Comparison of ENCODE assay signal across 16 cellular contexts in genomic region chr9:98640394-98640793, GRCh38.
A peak's percentile ranks its signal among the peaks of the same experiment; 100 is the strongest.
DNase-seq lines count a peak whose midpoint lies in the region; ATAC-seq, FAIRE-seq and TF ChIP-seq lines count a peak whose summit lies in the region.
"Had no signal": no experiment of that assay in that cellular context is flagged by ENCODE, and none has a peak within 500 bp of the region (broad histone marks: within the 10 kb centered on the region; RNA-seq: fewer than 3 reads in every experiment).

No MANE protein-coding gene starts in this region.

- peaks cover 28% of the 10 kb centered on the region for H3K27me3 ChIP-seq in AG04450 (ENCODE audit: control insufficient read depth, insufficient read depth, low read length)
- H3K27me3 ChIP-seq in K562 (ENCODE audit: control insufficient read depth in 2 of 2, insufficient read depth in 2 of 2, low read length in 2 of 2), result peaks cover 6 to 24% of the 10 kb centered on the region in 2 experiments; a peak in 3 of 5 replicates

- in situ Hi-C loops in K562 (cut with MboI), result no loop called here

- no peak for TF ChIP-seq EP300 in K562 (IDR thresholded peaks at IDR 0.05; ENCODE audit: low read length)

- TF ChIP-seq CTCF in AG04450 (IDR thresholded peaks at IDR 0.05; ENCODE audit: low read depth, low read length) (0 out of 2 replicates have a peak, but pooled peaks have one; percentile 8), K562 (IDR thresholded peaks at IDR 0.05 in 2 of 3, conservative IDR thresholded peaks at IDR 0.05 in 1 of 3; ENCODE audit: insufficient read depth in 2 of 3, low read depth in 1 of 3, low read length in 3 of 3) (no peak)

- WGBS in K562 (ENCODE audit: insufficient coverage, low coverage, missing lambda C conversion rate), result 7% methylated on average over 3 of the region's 3 CpGs

- H3K27ac ChIP-seq in AG04450 (ENCODE audit: low read depth, low read length), result no peak overlapping the region
- no peak overlapping the region for H3K27ac ChIP-seq in K562 (ENCODE audit: extremely low read depth, low read depth, low read length)
- H3K27ac ChIP-seq: C4-2B had no signal

- peaks cover 0 to 13% of the 10 kb centered on the region in 2 experiments; a peak in 2 of 5 replicates for H3K4me1 ChIP-seq in K562 (replicated peaks in 1 of 2; ENCODE audit: control insufficient read depth in 2 of 2, insufficient read depth in 2 of 2, low read length in 2 of 2)

- no peak for TF ChIP-seq POLR2A in K562 (conservative IDR thresholded peaks at IDR 0.05)

- no peak overlapping the region for H3K4me2 ChIP-seq in K562 (ENCODE audit: insufficient read depth, low read length)

- FAIRE-seq in K562 (lab: Jason Lieb, UNC), result no peak
- FAIRE-seq: HTR-8/SVneo had no signal

- H3K9me3 ChIP-seq in AG04450 (ENCODE audit: control insufficient read depth, insufficient read depth, low read length) (no peaks in the 10 kb centered on the region; the same call in 1 of the 2 replicates), K562 (replicated peaks; ENCODE audit: control insufficient read depth, insufficient read depth, low read depth, low read length) (no peaks in the 10 kb centered on the region)

- no peak overlapping the region for H3K9ac ChIP-seq in K562 (ENCODE audit: insufficient read depth in 1 of 2, low read depth in 2 of 2, low read length in 2 of 2)

- no peaks in the 10 kb centered on the region for H4K20me1 ChIP-seq in K562 (replicated peaks; ENCODE audit: control insufficient read depth, insufficient read depth, low read length)

- intact Hi-C loops in K562 (cut with micrococcal nuclease), result no loop called here

- no peaks in the 10 kb centered on the region for H3K36me3 ChIP-seq in K562 (ENCODE audit: control insufficient read depth, insufficient read depth, low read length)

- H3K79me2 ChIP-seq in K562 (ENCODE audit: control insufficient read depth, insufficient read depth, low read length), result no peaks in the 10 kb centered on the region

- no peak for TF ChIP-seq RAD21 in K562 (CRISPR knock-in tag; conservative IDR thresholded peaks at IDR 0.05 in 1 of 2, IDR thresholded peaks at IDR 0.05 in 1 of 2)

- CTCF ChIA-PET in AG04450 (lab: Charles Lee), result no interaction called here
- CTCF ChIA-PET in K562 (lab: Yijun Ruan, JAX; ENCODE audit: low intra/inter-chr PET ratio), result no interaction called here

- no peak overlapping the region for H3K4me3 ChIP-seq in AG04450 (ENCODE audit: low read depth, low read length)
- no peak overlapping the region for H3K4me3 ChIP-seq in K562

- BruUV-seq in K562 (replicated peaks; lab: Mats Ljungman, UMichigan), result no TSS peak

- ATAC-seq in K562, result no peak

- no peak for DNase-seq in AG04450 (ENCODE audit: low read depth, low spot score)
- DNase-seq in M059J (ENCODE audit: low read depth), result peak; percentile 4
- no peak for DNase-seq in K562 (ENCODE audit: extremely low read depth in 1 of 4, low spot score in 3 of 4)
- DNase-seq in COR-L47 (lab: John Stamatoyannopoulos, UW), result no peak
- no peak for DNase-seq in DMS114 treated with DMSO at 0.1 percent for 48 hours (lab: John Stamatoyannopoulos, UW; ENCODE audit: unreplicated experiment)
- no peak for DNase-seq in stimulated activated CD4-positive, alpha-beta T cell treated with anti-CD3 and anti-CD28 coated beads, Interleukin-4, amount 100 ng/mL, for 4 hours
- DNase-seq: ACHN; AML-193; CD4-positive, alpha-beta T cell; DMS79 treated with DMSO at 0.1 percent for 48 hours; GF-D8; GOT3; H7; IMR-90 had no signal

- H3K9me1 ChIP-seq in K562 (ENCODE audit: control insufficient read depth, insufficient read depth, low read length), result no peaks in the 10 kb centered on the region

- no peak overlapping the region for H2AFZ ChIP-seq in K562 (ENCODE audit: low read depth, low read length)

- POLR2A ChIA-PET in AG04450 (lab: Yijun Ruan, JAX), result no interaction called here
- POLR2A ChIA-PET in K562 (lab: Yijun Ruan, JAX), result no interaction called here

TF ChIP-seq in K562, 482 proteins besides CTCF, POLR2A, EP300 and RAD21:
- no peak for TF ChIP-seq ID3 (CRISPR knock-in tag; IDR thresholded peaks at IDR 0.05)
- no peak for TF ChIP-seq ID3 (tag; IDR thresholded peaks at IDR 0.05)
- peak; percentile 73 for TF ChIP-seq ZFP36 (IDR thresholded peaks at IDR 0.05; ENCODE audit: low read depth, low read length, partially characterized antibody)
